ENCODE assay signal across 1 cellular context in the genomic region with DNA sequence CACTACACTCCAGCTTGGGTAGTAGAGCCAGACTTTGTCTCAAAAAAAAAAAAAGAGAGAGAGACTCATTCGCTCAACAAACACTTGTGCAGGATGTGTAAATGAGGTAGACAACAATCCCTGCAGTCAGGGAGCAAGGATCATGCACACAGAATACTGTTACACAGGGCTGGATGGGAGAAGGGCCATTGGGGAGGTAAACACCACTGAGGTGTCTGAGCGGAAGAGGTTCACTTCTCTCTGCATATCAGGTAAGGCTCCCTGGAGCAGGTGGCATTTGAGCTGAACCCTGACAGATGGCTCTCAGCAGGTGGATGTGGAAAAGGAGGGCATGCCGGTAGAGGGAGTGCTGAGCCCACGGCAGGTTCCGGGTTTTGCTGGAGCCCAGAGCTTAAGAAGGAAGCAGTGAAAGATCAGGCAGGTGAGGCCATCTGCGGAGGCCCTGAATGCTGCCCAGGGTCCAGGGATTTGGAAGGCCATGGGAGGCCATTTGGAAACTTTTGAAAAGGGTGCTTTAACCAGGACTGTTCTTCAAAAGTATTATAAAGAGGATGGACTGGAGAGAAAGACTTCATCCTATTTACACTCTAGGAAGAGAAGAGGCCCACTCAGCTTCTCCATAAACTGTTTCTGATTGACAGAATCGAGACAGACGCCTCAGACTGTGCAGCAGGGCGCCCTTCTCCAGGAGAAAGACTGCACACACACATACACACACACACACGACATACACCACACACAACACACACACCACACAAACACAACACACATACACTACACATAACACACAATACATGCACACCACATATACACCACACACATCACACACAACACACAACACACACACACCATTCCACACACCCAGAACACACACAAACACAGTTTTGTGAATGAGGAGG.
A peak's percentile ranks its signal among the peaks of the same experiment; 100 is the strongest.
TF ChIP-seq lines count a peak whose summit lies in the region.

No MANE protein-coding gene starts in this region.

TF ChIP-seq in HepG2, 621 proteins besides CTCF, POLR2A, EP300 and RAD21 (continued from another document and continues in another):
- no peak for TF ChIP-seq ZUFSP (CRISPR knock-in tag; IDR thresholded peaks at IDR 0.05; ENCODE audit: borderline replicate concordance)
- peak; percentile 59 for TF ChIP-seq MED1 (CRISPR knock-in tag; IDR thresholded peaks at IDR 0.05)
- TF ChIP-seq, protein P1, sequence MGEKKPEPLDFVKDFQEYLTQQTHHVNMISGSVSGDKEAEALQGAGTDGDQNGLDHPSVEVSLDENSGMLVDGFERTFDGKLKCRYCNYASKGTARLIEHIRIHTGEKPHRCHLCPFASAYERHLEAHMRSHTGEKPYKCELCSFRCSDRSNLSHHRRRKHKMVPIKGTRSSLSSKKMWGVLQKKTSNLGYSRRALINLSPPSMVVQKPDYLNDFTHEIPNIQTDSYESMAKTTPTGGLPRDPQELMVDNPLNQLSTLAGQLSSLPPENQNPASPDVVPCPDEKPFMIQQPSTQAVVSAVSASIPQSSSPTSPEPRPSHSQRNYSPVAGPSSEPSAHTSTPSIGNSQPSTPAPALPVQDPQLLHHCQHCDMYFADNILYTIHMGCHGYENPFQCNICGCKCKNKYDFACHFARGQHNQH (CRISPR knock-in tag; IDR thresholded peaks at IDR 0.05), result no peak
- TF ChIP-seq SMC3 (IDR thresholded peaks at IDR 0.05; ENCODE audit: low read length), result peak; percentile 29
- TF ChIP-seq, protein P2, sequence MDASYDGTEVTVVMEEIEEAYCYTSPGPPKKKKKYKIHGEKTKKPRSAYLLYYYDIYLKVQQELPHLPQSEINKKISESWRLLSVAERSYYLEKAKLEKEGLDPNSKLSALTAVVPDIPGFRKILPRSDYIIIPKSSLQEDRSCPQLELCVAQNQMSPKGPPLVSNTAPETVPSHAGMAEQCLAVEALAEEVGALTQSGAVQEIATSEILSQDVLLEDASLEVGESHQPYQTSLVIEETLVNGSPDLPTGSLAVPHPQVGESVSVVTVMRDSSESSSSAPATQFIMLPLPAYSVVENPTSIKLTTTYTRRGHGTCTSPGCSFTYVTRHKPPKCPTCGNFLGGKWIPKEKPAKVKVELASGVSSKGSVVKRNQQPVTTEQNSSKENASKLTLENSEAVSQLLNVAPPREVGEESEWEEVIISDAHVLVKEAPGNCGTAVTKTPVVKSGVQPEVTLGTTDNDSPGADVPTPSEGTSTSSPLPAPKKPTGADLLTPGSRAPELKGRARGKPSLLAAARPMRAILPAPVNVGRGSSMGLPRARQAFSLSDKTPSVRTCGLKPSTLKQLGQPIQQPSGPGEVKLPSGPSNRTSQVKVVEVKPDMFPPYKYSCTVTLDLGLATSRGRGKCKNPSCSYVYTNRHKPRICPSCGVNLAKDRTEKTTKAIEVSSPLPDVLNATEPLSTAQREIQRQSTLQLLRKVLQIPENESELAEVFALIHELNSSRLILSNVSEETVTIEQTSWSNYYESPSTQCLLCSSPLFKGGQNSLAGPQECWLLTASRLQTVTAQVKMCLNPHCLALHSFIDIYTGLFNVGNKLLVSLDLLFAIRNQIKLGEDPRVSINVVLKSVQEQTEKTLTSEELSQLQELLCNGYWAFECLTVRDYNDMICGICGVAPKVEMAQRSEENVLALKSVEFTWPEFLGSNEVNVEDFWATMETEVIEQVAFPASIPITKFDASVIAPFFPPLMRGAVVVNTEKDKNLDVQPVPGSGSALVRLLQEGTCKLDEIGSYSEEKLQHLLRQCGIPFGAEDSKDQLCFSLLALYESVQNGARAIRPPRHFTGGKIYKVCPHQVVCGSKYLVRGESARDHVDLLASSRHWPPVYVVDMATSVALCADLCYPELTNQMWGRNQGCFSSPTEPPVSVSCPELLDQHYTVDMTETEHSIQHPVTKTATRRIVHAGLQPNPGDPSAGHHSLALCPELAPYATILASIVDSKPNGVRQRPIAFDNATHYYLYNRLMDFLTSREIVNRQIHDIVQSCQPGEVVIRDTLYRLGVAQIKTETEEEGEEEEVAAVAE (CRISPR knock-in tag; IDR thresholded peaks at IDR 0.05; ENCODE audit: borderline replicate concordance), result no peak
- TF ChIP-seq ZNF780A (CRISPR knock-in tag; IDR thresholded peaks at IDR 0.05), result 0 out of 2 replicates have a peak, but pooled peaks have one; percentile 15
- TF ChIP-seq ZNF550 (CRISPR knock-in tag; IDR thresholded peaks at IDR 0.05; ENCODE audit: borderline replicate concordance), result no peak
- peak; percentile 66; the same call in 1 of the 2 replicates for TF ChIP-seq ZBTB38 (CRISPR knock-in tag; IDR thresholded peaks at IDR 0.05)
- TF ChIP-seq SP4 (CRISPR knock-in tag; IDR thresholded peaks at IDR 0.05), result no peak
- 0 out of 2 replicates have a peak, but pooled peaks have one; percentile 36 for TF ChIP-seq MIXL1 (CRISPR knock-in tag; IDR thresholded peaks at IDR 0.05)
- TF ChIP-seq, protein P3, sequence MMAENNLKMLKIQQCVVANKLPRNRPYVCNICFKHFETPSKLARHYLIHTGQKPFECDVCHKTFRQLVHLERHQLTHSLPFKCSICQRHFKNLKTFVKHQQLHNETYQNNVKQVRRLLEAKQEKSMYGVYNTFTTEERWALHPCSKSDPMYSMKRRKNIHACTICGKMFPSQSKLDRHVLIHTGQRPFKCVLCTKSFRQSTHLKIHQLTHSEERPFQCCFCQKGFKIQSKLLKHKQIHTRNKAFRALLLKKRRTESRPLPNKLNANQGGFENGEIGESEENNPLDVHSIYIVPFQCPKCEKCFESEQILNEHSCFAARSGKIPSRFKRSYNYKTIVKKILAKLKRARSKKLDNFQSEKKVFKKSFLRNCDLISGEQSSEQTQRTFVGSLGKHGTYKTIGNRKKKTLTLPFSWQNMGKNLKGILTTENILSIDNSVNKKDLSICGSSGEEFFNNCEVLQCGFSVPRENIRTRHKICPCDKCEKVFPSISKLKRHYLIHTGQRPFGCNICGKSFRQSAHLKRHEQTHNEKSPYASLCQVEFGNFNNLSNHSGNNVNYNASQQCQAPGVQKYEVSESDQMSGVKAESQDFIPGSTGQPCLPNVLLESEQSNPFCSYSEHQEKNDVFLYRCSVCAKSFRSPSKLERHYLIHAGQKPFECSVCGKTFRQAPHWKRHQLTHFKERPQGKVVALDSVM (CRISPR knock-in tag; IDR thresholded peaks at IDR 0.05), result peak; percentile 96
- TF ChIP-seq, protein P4, sequence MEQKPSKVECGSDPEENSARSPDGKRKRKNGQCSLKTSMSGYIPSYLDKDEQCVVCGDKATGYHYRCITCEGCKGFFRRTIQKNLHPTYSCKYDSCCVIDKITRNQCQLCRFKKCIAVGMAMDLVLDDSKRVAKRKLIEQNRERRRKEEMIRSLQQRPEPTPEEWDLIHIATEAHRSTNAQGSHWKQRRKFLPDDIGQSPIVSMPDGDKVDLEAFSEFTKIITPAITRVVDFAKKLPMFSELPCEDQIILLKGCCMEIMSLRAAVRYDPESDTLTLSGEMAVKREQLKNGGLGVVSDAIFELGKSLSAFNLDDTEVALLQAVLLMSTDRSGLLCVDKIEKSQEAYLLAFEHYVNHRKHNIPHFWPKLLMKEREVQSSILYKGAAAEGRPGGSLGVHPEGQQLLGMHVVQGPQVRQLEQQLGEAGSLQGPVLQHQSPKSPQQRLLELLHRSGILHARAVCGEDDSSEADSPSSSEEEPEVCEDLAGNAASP (CRISPR knock-in tag; IDR thresholded peaks at IDR 0.05; ENCODE audit: borderline replicate concordance), result peak; percentile 21; the same call in 1 of the 2 replicates
- TF ChIP-seq ATF2 (CRISPR knock-in tag; IDR thresholded peaks at IDR 0.05), result peak; percentile 19; the same call in 1 of the 2 replicates
- TF ChIP-seq UBTF (CRISPR knock-in tag; IDR thresholded peaks at IDR 0.05), result peak; percentile 39; the same call in 1 of the 2 replicates
- peak; percentile 97 for TF ChIP-seq ZEB1 (IDR thresholded peaks at IDR 0.05; ENCODE audit: insufficient replicate concordance, low read depth)
- TF ChIP-seq FOXO1 (CRISPR knock-in tag; IDR thresholded peaks at IDR 0.05), result peak; percentile 72; the same call in 1 of the 2 replicates
- no peak for TF ChIP-seq ATF1 (CRISPR knock-in tag; IDR thresholded peaks at IDR 0.05)
- TF ChIP-seq ZNF598 (CRISPR knock-in tag; IDR thresholded peaks at IDR 0.05; ENCODE audit: borderline replicate concordance), result no peak
- TF ChIP-seq ZBTB1 (CRISPR knock-in tag; IDR thresholded peaks at IDR 0.05; ENCODE audit: borderline replicate concordance), result no peak
- TF ChIP-seq ZBTB8A (CRISPR knock-in tag; IDR thresholded peaks at IDR 0.05; ENCODE audit: borderline replicate concordance, low read depth), result no peak
- peak; percentile 66; the same call in 1 of the 2 replicates for TF ChIP-seq RXRB (CRISPR knock-in tag; IDR thresholded peaks at IDR 0.05; ENCODE audit: borderline replicate concordance)
- TF ChIP-seq, protein P5, sequence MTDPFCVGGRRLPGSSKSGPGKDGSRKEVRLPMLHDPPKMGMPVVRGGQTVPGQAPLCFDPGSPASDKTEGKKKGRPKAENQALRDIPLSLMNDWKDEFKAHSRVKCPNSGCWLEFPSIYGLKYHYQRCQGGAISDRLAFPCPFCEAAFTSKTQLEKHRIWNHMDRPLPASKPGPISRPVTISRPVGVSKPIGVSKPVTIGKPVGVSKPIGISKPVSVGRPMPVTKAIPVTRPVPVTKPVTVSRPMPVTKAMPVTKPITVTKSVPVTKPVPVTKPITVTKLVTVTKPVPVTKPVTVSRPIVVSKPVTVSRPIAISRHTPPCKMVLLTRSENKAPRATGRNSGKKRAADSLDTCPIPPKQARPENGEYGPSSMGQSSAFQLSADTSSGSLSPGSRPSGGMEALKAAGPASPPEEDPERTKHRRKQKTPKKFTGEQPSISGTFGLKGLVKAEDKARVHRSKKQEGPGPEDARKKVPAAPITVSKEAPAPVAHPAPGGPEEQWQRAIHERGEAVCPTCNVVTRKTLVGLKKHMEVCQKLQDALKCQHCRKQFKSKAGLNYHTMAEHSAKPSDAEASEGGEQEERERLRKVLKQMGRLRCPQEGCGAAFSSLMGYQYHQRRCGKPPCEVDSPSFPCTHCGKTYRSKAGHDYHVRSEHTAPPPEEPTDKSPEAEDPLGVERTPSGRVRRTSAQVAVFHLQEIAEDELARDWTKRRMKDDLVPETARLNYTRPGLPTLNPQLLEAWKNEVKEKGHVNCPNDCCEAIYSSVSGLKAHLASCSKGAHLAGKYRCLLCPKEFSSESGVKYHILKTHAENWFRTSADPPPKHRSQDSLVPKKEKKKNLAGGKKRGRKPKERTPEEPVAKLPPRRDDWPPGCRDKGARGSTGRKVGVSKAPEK (CRISPR knock-in tag; IDR thresholded peaks at IDR 0.05; ENCODE audit: borderline replicate concordance), result 0 out of 2 replicates have a peak, but pooled peaks have one; percentile 62
- no peak for TF ChIP-seq CHCHD3 (CRISPR knock-in tag; IDR thresholded peaks at IDR 0.05)
- peak; percentile 60 for TF ChIP-seq PHF21A (CRISPR knock-in tag; IDR thresholded peaks at IDR 0.05)
- TF ChIP-seq TEAD2 (CRISPR knock-in tag; IDR thresholded peaks at IDR 0.05), result no peak
- TF ChIP-seq REL (CRISPR knock-in tag; conservative IDR thresholded peaks at IDR 0.05), result 0 out of 2 replicates have a peak, but pooled peaks have one; percentile 17
- 0 out of 2 replicates have a peak, but pooled peaks have one; percentile 32 for TF ChIP-seq PHF20 (CRISPR knock-in tag; IDR thresholded peaks at IDR 0.05)
